17 cellular contexts compared by ENCODE assay signal in genomic region chr1:97942161-97943123, GRCh38. TPM values are rescaled to one million over a fixed set of nuclear protein-coding genes. Genes with fewer than 3 reads are reported as not detected.
A peak's percentile ranks its signal among the peaks of the same experiment; 100 is the strongest.
DNase-seq lines count a peak whose midpoint lies in the region; ATAC-seq and TF ChIP-seq lines count a peak whose summit lies in the region.
"Had no signal": no experiment of that assay in that cellular context is flagged by ENCODE, and none has a peak within 500 bp of the region (broad histone marks: within the 10 kb centered on the region; RNA-seq: fewer than 3 reads in every experiment).

No MANE protein-coding gene starts in this region.

- H3K4me1 Mint-ChIP-seq in activated T-cell treated with anti-CD3 and anti-CD28 coated beads, Interleukin-2, amount 50 U/mL, for 4 hours (ENCODE audit: low read depth), result peaks cover 28% of the 10 kb centered on the region
- H3K4me1 Mint-ChIP-seq in HFFc6 (ENCODE audit: low read depth), result peaks cover 75% of the 10 kb centered on the region
- peaks cover 25% of the 10 kb centered on the region for H3K4me1 Mint-ChIP-seq in activated naive CD8-positive, alpha-beta T cell treated with anti-CD3 and anti-CD28 coated beads, Interleukin-2, amount 50 U/mL, for 24 hours
- H3K4me1 Mint-ChIP-seq in stimulated activated effector memory CD8-positive, alpha-beta T cell treated with anti-CD3 and anti-CD28 coated beads, Interleukin-12 subunit alpha, Interleukin-12 subunit beta, amount 100 ng/mL, for 72 hours, result peaks cover 21% of the 10 kb centered on the region

- H3K27ac Mint-ChIP-seq in HFFc6, result peak overlapping the region; percentile 84
- H3K27ac Mint-ChIP-seq in activated naive CD8-positive, alpha-beta T cell treated with anti-CD3 and anti-CD28 coated beads, Interleukin-2, amount 50 U/mL, for 24 hours, result no peak overlapping the region
- H3K27ac Mint-ChIP-seq in stimulated activated effector memory CD8-positive, alpha-beta T cell treated with anti-CD3 and anti-CD28 coated beads, Interleukin-12 subunit alpha, Interleukin-12 subunit beta, amount 100 ng/mL, for 72 hours, result no peak overlapping the region
- H3K27ac Mint-ChIP-seq: activated naive CD4-positive, alpha-beta T cell treated with anti-CD3 and anti-CD28 coated beads for 36 hours; dendritic cell treated with granulocyte-macrophage colony-stimulating factor and Interleukin-4, amounts not matched to agents 40 ng/mL and 50 ng/mL, for 4 days had no signal

- peak in 1 of 2 donors; percentile 46 for ATAC-seq in activated T-cell treated with anti-CD3 and anti-CD28 coated beads, Interleukin-2, amount 50 U/mL, for 4 hours
- peak; percentile 15 for ATAC-seq in activated naive CD8-positive, alpha-beta T cell treated with anti-CD3 and anti-CD28 coated beads, Interleukin-2, amount 50 U/mL, for 24 hours
- peak; percentile 67 for ATAC-seq in stimulated activated effector memory CD8-positive, alpha-beta T cell treated with anti-CD3 and anti-CD28 coated beads, Interleukin-12 subunit alpha, Interleukin-12 subunit beta, amount 100 ng/mL, for 72 hours
- ATAC-seq in GM21529 (IDR thresholded peaks at IDR 0.05; ENCODE audit: unreplicated experiment), result no peak
- ATAC-seq in HG03139 (IDR thresholded peaks at IDR 0.05; ENCODE audit: unreplicated experiment), result no peak
- ATAC-seq: gastroesophageal sphincter, PC-3 had no signal

- no peaks in the 10 kb centered on the region for H3K36me3 Mint-ChIP-seq in activated T-cell treated with anti-CD3 and anti-CD28 coated beads, Interleukin-2, amount 50 U/mL, for 4 hours (ENCODE audit: insufficient read depth)
- H3K36me3 Mint-ChIP-seq in HFFc6 (ENCODE audit: low read depth), result peaks cover 8% of the 10 kb centered on the region; the same call in 1 of the 2 replicates
- H3K36me3 Mint-ChIP-seq in activated naive CD8-positive, alpha-beta T cell treated with anti-CD3 and anti-CD28 coated beads, Interleukin-2, amount 50 U/mL, for 24 hours (ENCODE audit: low read depth), result no peaks in the 10 kb centered on the region
- no peaks in the 10 kb centered on the region for H3K36me3 Mint-ChIP-seq in stimulated activated effector memory CD8-positive, alpha-beta T cell treated with anti-CD3 and anti-CD28 coated beads, Interleukin-12 subunit alpha, Interleukin-12 subunit beta, amount 100 ng/mL, for 72 hours

- H3K9me3 Mint-ChIP-seq in activated T-cell treated with anti-CD3 and anti-CD28 coated beads, Interleukin-2, amount 50 U/mL, for 4 hours, result no peaks in the 10 kb centered on the region
- no peaks in the 10 kb centered on the region for H3K9me3 Mint-ChIP-seq in HFFc6
- H3K9me3 Mint-ChIP-seq in activated naive CD8-positive, alpha-beta T cell treated with anti-CD3 and anti-CD28 coated beads, Interleukin-2, amount 50 U/mL, for 24 hours, result no peaks in the 10 kb centered on the region
- no peaks in the 10 kb centered on the region for H3K9me3 Mint-ChIP-seq in stimulated activated effector memory CD8-positive, alpha-beta T cell treated with anti-CD3 and anti-CD28 coated beads, Interleukin-12 subunit alpha, Interleukin-12 subunit beta, amount 100 ng/mL, for 72 hours
- H3K9me3 Mint-ChIP-seq: activated naive CD4-positive, alpha-beta T cell treated with anti-CD3 and anti-CD28 coated beads for 36 hours; dendritic cell treated with granulocyte-macrophage colony-stimulating factor and Interleukin-4, amounts not matched to agents 40 ng/mL and 50 ng/mL, for 4 days had no signal

- TF ChIP-seq CTCF in HFFc6 (IDR thresholded peaks at IDR 0.05), result no peak

- H3K4me3 Mint-ChIP-seq in activated T-cell treated with anti-CD3 and anti-CD28 coated beads, Interleukin-2, amount 50 U/mL, for 4 hours, result peak overlapping the region; percentile 50
- H3K4me3 Mint-ChIP-seq in HFFc6, result peak overlapping the region; percentile 83
- H3K4me3 Mint-ChIP-seq in activated naive CD8-positive, alpha-beta T cell treated with anti-CD3 and anti-CD28 coated beads, Interleukin-2, amount 50 U/mL, for 24 hours, result peak overlapping the region; percentile 28
- no peak overlapping the region for H3K4me3 Mint-ChIP-seq in stimulated activated effector memory CD8-positive, alpha-beta T cell treated with anti-CD3 and anti-CD28 coated beads, Interleukin-12 subunit alpha, Interleukin-12 subunit beta, amount 100 ng/mL, for 72 hours
- H3K4me3 Mint-ChIP-seq: activated naive CD4-positive, alpha-beta T cell treated with anti-CD3 and anti-CD28 coated beads for 36 hours; dendritic cell treated with granulocyte-macrophage colony-stimulating factor and Interleukin-4, amounts not matched to agents 40 ng/mL and 50 ng/mL, for 4 days had no signal

- no peaks in the 10 kb centered on the region for H3K27me3 Mint-ChIP-seq in activated T-cell treated with anti-CD3 and anti-CD28 coated beads, Interleukin-2, amount 50 U/mL, for 4 hours (ENCODE audit: low read depth)
- H3K27me3 Mint-ChIP-seq in HFFc6 (ENCODE audit: insufficient read depth), result no peaks in the 10 kb centered on the region; the same call in 1 of the 2 replicates
- no peaks in the 10 kb centered on the region for H3K27me3 Mint-ChIP-seq in activated naive CD8-positive, alpha-beta T cell treated with anti-CD3 and anti-CD28 coated beads, Interleukin-2, amount 50 U/mL, for 24 hours
- H3K27me3 Mint-ChIP-seq: dendritic cell treated with granulocyte-macrophage colony-stimulating factor and Interleukin-4, amounts not matched to agents 40 ng/mL and 50 ng/mL, for 4 days had no signal

- no peak for DNase-seq in activated T-cell treated with anti-CD3 and anti-CD28 coated beads, Interleukin-2, amount 50 U/mL, for 4 hours
- no peak for DNase-seq in activated T-cell treated with anti-CD3 and anti-CD28 coated beads, Interleukin-2, amount 50 U/mL, for 1 hour
- DNase-seq in HFFc6 (no peak), NCI-H524 treated with DMSO at 0.1 percent for 48 hours (lab: John Stamatoyannopoulos, UW) (no peak)
- DNase-seq in activated naive CD8-positive, alpha-beta T cell treated with anti-CD3 and anti-CD28 coated beads, Interleukin-2, amount 50 U/mL, for 24 hours, result no peak
- no peak for DNase-seq in stimulated activated effector memory CD8-positive, alpha-beta T cell treated with anti-CD3 and anti-CD28 coated beads, Interleukin-12 subunit alpha, Interleukin-12 subunit beta, amount 100 ng/mL, for 72 hours (ENCODE audit: low spot score in 2 of 2)
- DNase-seq: activated naive CD4-positive, alpha-beta T cell treated with anti-CD3 and anti-CD28 coated beads for 36 hours; Caco-2; Karpas-422; NCI-H1417 treated with DMSO at 0.1 percent for 48 hours; NCI-H2171; PC-3; stimulated activated CD4-positive, alpha-beta T cell treated with anti-CD3 and anti-CD28 coated beads, Interleukin-1b, Interleukin-23, amount 100 ng/mL, for 48 hours had no signal

RNA-seq across cellular contexts. Expression of gene DPYD, which starts 21.6 kb away (rescaled TPM):
- 1 to 10 TPM; 2.1 to 3.5 (median 2.8) TPM for total RNA-seq in activated T-cell treated with anti-CD3 and anti-CD28 coated beads, Interleukin-2, amount 50 U/mL, for 4 hours
- 10 to 100 TPM; 37.0 to 77.8 (median 67.9) TPM for total RNA-seq in HFFc6 (2021; fragmentation: NEBNext Ultra II Directional; extraction: Animal tissue kit (Norgen Biotek cat#: 25700))

Comparison
In these comparisons a context has a peak if more than half of its experiments do, and no peak if none do; other contexts are left out.
1. ATAC-seq: peak in activated naive CD8-positive, alpha-beta T cell treated with anti-CD3 and anti-CD28 coated beads, Interleukin-2, amount 50 U/mL, for 24 hours (single experiment) and stimulated activated effector memory CD8-positive, alpha-beta T cell treated with anti-CD3 and anti-CD28 coated beads, Interleukin-12 subunit alpha, Interleukin-12 subunit beta, amount 100 ng/mL, for 72 hours (single experiment); none in GM21529 (single experiment) and HG03139 (single experiment).
2. RNA of gene DPYD, which starts 21.6 kb away (total RNA-seq): 37.0 to 77.8 TPM in HFFc6; 2.1 to 3.5 TPM in activated T-cell treated with anti-CD3 and anti-CD28 coated beads, Interleukin-2, amount 50 U/mL, for 4 hours; every median in the first group is over 4 times any median in the second.